ENCODE assay signal across 18 cellular contexts in the genomic region with DNA sequence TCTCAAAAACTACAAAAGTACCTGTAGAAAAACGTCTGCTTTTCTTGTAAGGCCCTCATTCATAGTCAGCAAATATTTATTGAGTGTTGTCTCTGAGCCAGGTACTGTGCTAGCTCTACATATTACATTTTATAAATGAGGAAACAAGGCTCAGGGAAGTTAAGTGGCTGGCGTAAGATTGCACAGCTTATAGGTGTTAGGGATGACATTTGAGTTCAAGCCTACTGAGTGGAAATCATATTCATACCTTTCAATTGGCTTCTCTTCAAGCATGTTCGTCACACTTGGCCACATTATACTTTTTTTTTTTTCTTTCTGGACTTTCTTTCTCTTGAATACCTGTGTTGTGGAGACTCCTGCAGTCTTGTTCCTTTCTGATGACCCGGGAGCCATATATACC. TPM values are rescaled to one million over a fixed set of nuclear protein-coding genes. Genes with fewer than 3 reads are reported as not detected.
DNase-seq lines count a peak whose midpoint lies in the region; ATAC-seq and TF ChIP-seq lines count a peak whose summit lies in the region.
"Had no signal": no experiment of that assay in that cellular context is flagged by ENCODE, and none has a peak within 500 bp of the region (broad histone marks: within the 10 kb centered on the region; RNA-seq: fewer than 3 reads in every experiment).

No MANE protein-coding gene starts in this region.

- peak overlapping the region; percentile 19 for H3K27ac ChIP-seq in neutrophil
- H3K27ac ChIP-seq in smooth muscle cell (ENCODE audit: low read depth), result no peak overlapping the region
- H3K27ac ChIP-seq: 22Rv1; A549; BLaER1 treated with 17β-estradiol and CSF1 and Interleukin-3, amounts not matched to agents 10 nM and 100 nM; C4-2B had no signal

- TF ChIP-seq CTCF in neutrophil (IDR thresholded peaks at IDR 0.05) (no peak), smooth muscle cell (IDR thresholded peaks at IDR 0.05; ENCODE audit: borderline replicate concordance, insufficient read depth, poor library complexity, severe bottlenecking) (no peak)

- H4K20me1 ChIP-seq in smooth muscle cell (ENCODE audit: low read depth), result peaks cover 99% of the 10 kb centered on the region

- H3K4me1 ChIP-seq in neutrophil (ENCODE audit: control insufficient read depth in 1 of 2, insufficient read depth in 1 of 2, low read depth in 1 of 2, low read length in 1 of 2) (peaks cover 29 to 33% of the 10 kb centered on the region in 2 experiments), smooth muscle cell (ENCODE audit: low read depth) (peaks cover 19% of the 10 kb centered on the region)

- WGBS in smooth muscle cell (ENCODE audit: low lambda C conversion rate), result 90% methylated on average over 4 of the region's 4 CpGs

- CTCF ChIA-PET in activated CD4-positive, alpha-beta T cell treated with anti-CD3 and anti-CD28 coated beads for 36 hours (lab: Charles Lee), result interaction anchor here (0.8 to 1.2 kb wide), 3 partner anchors 10 to 72 kb away, joined by 3 read pairs; no protein-coding TSS in a partner anchor
- CTCF ChIA-PET in activated CD4-positive, alpha-beta T cell treated with anti-CD3 and anti-CD28 coated beads, Interleukin-2, amount 10 ng/mL, durations not matched to agents 7 days and 5 days (lab: Charles Lee), result no interaction called here

- peak; percentile 28 for ATAC-seq in activated CD4-positive, alpha-beta T cell treated with anti-CD3 and anti-CD28 coated beads for 36 hours
- ATAC-seq in esophagus mucosa, result peak; percentile 24
- ATAC-seq: A549; CD8-positive, alpha-beta T cell had no signal

- DNase-seq in activated CD4-positive, alpha-beta T cell treated with anti-CD3 and anti-CD28 coated beads for 36 hours, result no peak
- DNase-seq in activated CD4-positive, alpha-beta T cell treated with anti-CD3 and anti-CD28 coated beads, Interleukin-2, amount 10 ng/mL, durations not matched to agents 7 days and 5 days, result no peak
- no peak for DNase-seq in smooth muscle cell (lab: John Stamatoyannopoulos, UW; ENCODE audit: unreplicated experiment)
- no peak for DNase-seq in SW 1271 (lab: John Stamatoyannopoulos, UW)
- DNase-seq: AML-193; Caco-2; Calu3; CD4-positive, alpha-beta T cell; CD8-positive, alpha-beta T cell; DMS79 treated with DMSO at 0.1 percent for 48 hours; GF-D8 had no signal

- no peak overlapping the region for H3K4me2 ChIP-seq in smooth muscle cell
- H3K4me2 ChIP-seq: A549; BLaER1 treated with 17β-estradiol and CSF1 and Interleukin-3, amounts not matched to agents 10 nM and 100 nM had no signal

- no peak overlapping the region for H3K9ac ChIP-seq in smooth muscle cell (ENCODE audit: low read depth)
- H3K9ac ChIP-seq: BLaER1 treated with 17β-estradiol and CSF1 and Interleukin-3, amounts not matched to agents 10 nM and 100 nM had no signal

- peaks cover 82% of the 10 kb centered on the region for H3K79me2 ChIP-seq in smooth muscle cell (ENCODE audit: low read depth)

- no peak overlapping the region for H3K4me3 Mint-ChIP-seq in activated CD4-positive, alpha-beta T cell treated with anti-CD3 and anti-CD28 coated beads for 36 hours
- no peak overlapping the region for H3K4me3 Mint-ChIP-seq in activated CD4-positive, alpha-beta T cell treated with anti-CD3 and anti-CD28 coated beads, Interleukin-2, amount 10 ng/mL, durations not matched to agents 7 days and 5 days
- H3K4me3 Mint-ChIP-seq: B cell; CD4-positive, alpha-beta T cell; CD8-positive, alpha-beta T cell had no signal

- POLR2A ChIA-PET in activated CD4-positive, alpha-beta T cell treated with anti-CD3 and anti-CD28 coated beads for 36 hours (lab: Charles Lee), result interaction anchor here (0.6 kb wide), 1 partner anchor 13 kb away, joined by 11 read pairs; no protein-coding TSS in a partner anchor
- POLR2A ChIA-PET in activated CD4-positive, alpha-beta T cell treated with anti-CD3 and anti-CD28 coated beads, Interleukin-2, amount 10 ng/mL, durations not matched to agents 7 days and 5 days (lab: Charles Lee), result interaction anchor here (0.7 kb wide), 1 partner anchor 445 kb away, joined by 7 read pairs; no protein-coding TSS in a partner anchor

- H3K4me3 ChIP-seq in neutrophil (ENCODE audit: low read depth in 1 of 2, low read length in 1 of 2), result no peak overlapping the region
- H3K4me3 ChIP-seq in smooth muscle cell, result no peak overlapping the region
- H3K4me3 ChIP-seq: A549; BLaER1 treated with 17β-estradiol and CSF1 and Interleukin-3, amounts not matched to agents 10 nM and 100 nM had no signal

- peaks cover 56% of the 10 kb centered on the region for H3K4me1 Mint-ChIP-seq in activated CD4-positive, alpha-beta T cell treated with anti-CD3 and anti-CD28 coated beads for 36 hours
- H3K4me1 Mint-ChIP-seq in activated CD4-positive, alpha-beta T cell treated with anti-CD3 and anti-CD28 coated beads, Interleukin-2, amount 10 ng/mL, durations not matched to agents 7 days and 5 days, result peaks cover 25% of the 10 kb centered on the region

- no peaks in the 10 kb centered on the region for H3K9me3 Mint-ChIP-seq in activated CD4-positive, alpha-beta T cell treated with anti-CD3 and anti-CD28 coated beads for 36 hours (ENCODE audit: low read depth)
- H3K9me3 Mint-ChIP-seq in activated CD4-positive, alpha-beta T cell treated with anti-CD3 and anti-CD28 coated beads, Interleukin-2, amount 10 ng/mL, durations not matched to agents 7 days and 5 days, result no peaks in the 10 kb centered on the region
- H3K9me3 Mint-ChIP-seq: CD4-positive, alpha-beta T cell; CD8-positive, alpha-beta T cell had no signal

- H3K27me3 ChIP-seq in neutrophil, result no peaks in the 10 kb centered on the region
- no peaks in the 10 kb centered on the region for H3K27me3 ChIP-seq in smooth muscle cell (ENCODE audit: low read depth)

- H3K9me3 ChIP-seq in neutrophil (no peaks in the 10 kb centered on the region), smooth muscle cell (replicated peaks; ENCODE audit: low read depth) (no peaks in the 10 kb centered on the region)
- H3K9me3 ChIP-seq: A549; BLaER1 treated with 17β-estradiol and CSF1 and Interleukin-3, amounts not matched to agents 10 nM and 100 nM; Caco-2 had no signal

- peaks cover 7% of the 10 kb centered on the region for H3F3A ChIP-seq in smooth muscle cell (ENCODE audit: low read depth)

- peaks cover 4% of the 10 kb centered on the region for H3K36me3 Mint-ChIP-seq in activated CD4-positive, alpha-beta T cell treated with anti-CD3 and anti-CD28 coated beads for 36 hours (ENCODE audit: low read depth)
- H3K36me3 Mint-ChIP-seq in activated CD4-positive, alpha-beta T cell treated with anti-CD3 and anti-CD28 coated beads, Interleukin-2, amount 10 ng/mL, durations not matched to agents 7 days and 5 days (ENCODE audit: low read depth), result peaks cover 2% of the 10 kb centered on the region

- no peak overlapping the region for H3K27ac Mint-ChIP-seq in activated CD4-positive, alpha-beta T cell treated with anti-CD3 and anti-CD28 coated beads for 36 hours
- no peak overlapping the region for H3K27ac Mint-ChIP-seq in activated CD4-positive, alpha-beta T cell treated with anti-CD3 and anti-CD28 coated beads, Interleukin-2, amount 10 ng/mL, durations not matched to agents 7 days and 5 days
- H3K27ac Mint-ChIP-seq: B cell; CD4-positive, alpha-beta T cell; CD8-positive, alpha-beta T cell had no signal

- intact Hi-C loops in activated CD4-positive, alpha-beta T cell treated with anti-CD3 and anti-CD28 coated beads for 36 hours (cut with DNase I, micrococcal nuclease), result loop anchor here in 1 of 2 experiments (10.0 kb wide), 1 partner anchor 572 kb away; a partner anchor contains a TSS

- no peaks in the 10 kb centered on the region for H3K27me3 Mint-ChIP-seq in activated CD4-positive, alpha-beta T cell treated with anti-CD3 and anti-CD28 coated beads for 36 hours
- no peaks in the 10 kb centered on the region for H3K27me3 Mint-ChIP-seq in activated CD4-positive, alpha-beta T cell treated with anti-CD3 and anti-CD28 coated beads, Interleukin-2, amount 10 ng/mL, durations not matched to agents 7 days and 5 days
- H3K27me3 Mint-ChIP-seq: B cell; CD4-positive, alpha-beta T cell had no signal

- H3K36me3 ChIP-seq in neutrophil, result no peaks in the 10 kb centered on the region
- H3K36me3 ChIP-seq in smooth muscle cell (ENCODE audit: low read depth), result no peaks in the 10 kb centered on the region
- H3K36me3 ChIP-seq: BLaER1 treated with 17β-estradiol and CSF1 and Interleukin-3, amounts not matched to agents 10 nM and 100 nM had no signal

- no peak overlapping the region for H2AFZ ChIP-seq in smooth muscle cell (ENCODE audit: low read depth)

RNA-seq across cellular contexts. Expression of a gene that starts 5.9 kb away (rescaled TPM):
- 10 to 100 TPM; 20.6 to 29.3 TPM for total RNA-seq in activated CD4-positive, alpha-beta T cell treated with anti-CD3 and anti-CD28 coated beads for 36 hours
- total RNA-seq in activated CD4-positive, alpha-beta T cell treated with anti-CD3 and anti-CD28 coated beads, Interleukin-2, amount 10 ng/mL, durations not matched to agents 7 days and 5 days, result 10 to 100 TPM; 18.4 to 22.8 TPM
- total RNA-seq in esophagus mucosa (27.9 TPM), smooth muscle cell (11.2 and 21.0 TPM in 2 replicates)
- 8.5 and 9.7 TPM in 2 replicates for polyA plus RNA-seq in smooth muscle cell
